8 cellular contexts compared by ENCODE assay signal in the genomic region with DNA sequence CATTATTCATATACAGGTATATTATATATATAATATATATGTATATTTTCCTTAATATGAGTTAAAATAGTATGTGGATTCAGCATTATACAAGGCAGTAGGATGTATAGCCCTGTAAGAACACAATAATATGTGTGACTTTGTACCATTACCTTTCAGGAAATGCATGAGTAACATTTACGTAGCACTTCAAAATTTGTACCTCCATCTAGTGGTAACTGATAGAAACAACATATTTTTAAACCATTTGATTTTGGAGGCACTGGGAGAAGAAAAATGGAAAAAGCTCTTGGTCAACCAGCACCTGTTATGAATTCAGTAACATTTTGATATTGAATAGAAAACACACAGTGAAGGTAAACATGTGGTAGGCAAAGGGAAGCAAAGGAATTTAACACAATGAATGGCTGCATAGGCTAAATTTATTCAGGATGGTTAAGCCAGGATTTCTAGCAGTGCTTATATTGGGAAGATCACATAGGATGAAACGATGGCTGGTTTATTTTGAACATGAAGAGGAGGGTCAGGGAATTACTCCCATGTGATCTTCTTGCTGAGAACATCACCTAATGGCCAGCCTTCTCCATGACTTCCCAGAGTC.
DNase-seq lines count a peak whose midpoint lies in the region; ATAC-seq and TF ChIP-seq lines count a peak whose summit lies in the region.

No MANE protein-coding gene starts in this region.

- in situ Hi-C loops in brain microvascular endothelial cell (cut with HindIII; ENCODE audit: low pct_ligation_motif_present, low sequenced_read_pairs) = no loop called here

- ATAC-seq in GM18870 (IDR thresholded peaks at IDR 0.05; ENCODE audit: unreplicated experiment) = peak; percentile 71

- no peaks in the 10 kb centered on the region for H3K36me3 ChIP-seq in brain microvascular endothelial cell (replicated peaks)

- peak; percentile 20 for TF ChIP-seq CTCF in brain microvascular endothelial cell (IDR thresholded peaks at IDR 0.05; ENCODE audit: low read depth, low read length, missing control alignments)

- no peaks in the 10 kb centered on the region for H3K4me1 Mint-ChIP-seq in activated naive CD4-positive, alpha-beta T cell treated with anti-CD3 and anti-CD28 coated beads, Interleukin-2, amount 10 ng/mL, durations not matched to agents 7 days and 5 days

- H3K27me3 ChIP-seq in brain microvascular endothelial cell (replicated peaks) = no peaks in the 10 kb centered on the region

- no peak overlapping the region for H3K27ac Mint-ChIP-seq in activated naive CD4-positive, alpha-beta T cell treated with anti-CD3 and anti-CD28 coated beads, Interleukin-2, amount 10 ng/mL, durations not matched to agents 7 days and 5 days

- CTCF ChIA-PET in activated naive CD4-positive, alpha-beta T cell treated with anti-CD3 and anti-CD28 coated beads, Interleukin-2, amount 10 ng/mL, durations not matched to agents 7 days and 5 days (lab: Charles Lee) = interaction anchor here (2.0 kb wide), 1 partner anchor 566 kb away, joined by 9 read pairs; a partner anchor contains a TSS

- no peak overlapping the region for H3K27ac ChIP-seq in brain microvascular endothelial cell

- no peaks in the 10 kb centered on the region for H3K36me3 Mint-ChIP-seq in activated naive CD4-positive, alpha-beta T cell treated with anti-CD3 and anti-CD28 coated beads, Interleukin-2, amount 10 ng/mL, durations not matched to agents 7 days and 5 days

- peaks cover 1% of the 10 kb centered on the region for H3K9me3 Mint-ChIP-seq in activated naive CD4-positive, alpha-beta T cell treated with anti-CD3 and anti-CD28 coated beads, Interleukin-2, amount 10 ng/mL, durations not matched to agents 7 days and 5 days

- peak; percentile 21 for DNase-seq in Ammon's horn (ENCODE audit: low spot score)
- peak; percentile 13 for DNase-seq in NCI-H1105 (lab: John Stamatoyannopoulos, UW)
- DNase-seq in brain microvascular endothelial cell = no peak
- peak; percentile 59 to 68 for DNase-seq in lung microvascular endothelial cell (ENCODE audit: low read depth in 2 of 2)
- no peak for DNase-seq in AG08396 (ENCODE audit: low spot score)
- DNase-seq in stimulated activated CD4-positive, alpha-beta T cell treated with anti-CD3 and anti-CD28 coated beads, Interleukin-4, amount 100 ng/mL, for 24 hours = no peak
- no peak for DNase-seq in activated naive CD4-positive, alpha-beta T cell treated with anti-CD3 and anti-CD28 coated beads, Interleukin-2, amount 10 ng/mL, durations not matched to agents 7 days and 5 days

- no peaks in the 10 kb centered on the region for H3K27me3 Mint-ChIP-seq in activated naive CD4-positive, alpha-beta T cell treated with anti-CD3 and anti-CD28 coated beads, Interleukin-2, amount 10 ng/mL, durations not matched to agents 7 days and 5 days

- no peak overlapping the region for H3K4me3 ChIP-seq in brain microvascular endothelial cell (ENCODE audit: low read depth, low read length)

- H3K4me3 Mint-ChIP-seq in activated naive CD4-positive, alpha-beta T cell treated with anti-CD3 and anti-CD28 coated beads, Interleukin-2, amount 10 ng/mL, durations not matched to agents 7 days and 5 days = no peak overlapping the region

Comparison
In these comparisons a context has a peak if more than half of its experiments do, and no peak if none do; other contexts are left out.
1. DNase-seq: peak in Ammon's horn (single experiment), NCI-H1105 (single experiment) and lung microvascular endothelial cell (2 of 2); none in brain microvascular endothelial cell (single experiment), AG08396 (single experiment), stimulated activated CD4-positive, alpha-beta T cell treated with anti-CD3 and anti-CD28 coated beads, Interleukin-4, amount 100 ng/mL, for 24 hours (single experiment) and activated naive CD4-positive, alpha-beta T cell treated with anti-CD3 and anti-CD28 coated beads, Interleukin-2, amount 10 ng/mL, durations not matched to agents 7 days and 5 days (single experiment).